16 cellular contexts compared by ENCODE assay signal in the genomic region with DNA sequence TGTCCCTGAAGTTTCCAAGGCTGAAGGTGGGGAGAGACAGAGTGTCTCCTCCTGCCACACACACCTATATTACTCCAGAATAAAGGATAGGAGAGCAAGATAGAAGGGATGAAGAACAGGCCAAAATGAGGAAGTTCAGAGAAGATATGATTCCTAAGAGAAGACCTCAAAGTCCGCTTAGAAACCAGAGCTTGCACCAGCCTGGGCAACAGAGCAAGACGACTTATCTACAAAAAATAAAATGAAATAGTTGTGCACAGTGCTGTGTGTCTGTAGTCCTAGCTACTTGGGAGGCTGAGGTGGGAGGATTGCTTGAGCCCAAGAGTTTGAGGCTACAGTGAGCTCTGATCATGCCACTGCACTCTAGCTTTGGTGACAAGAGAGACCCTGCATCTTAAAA.
DNase-seq lines count a peak whose midpoint lies in the region; ATAC-seq and TF ChIP-seq lines count a peak whose summit lies in the region.
"Had no signal": no experiment of that assay in that cellular context is flagged by ENCODE, and none has a peak within 500 bp of the region (broad histone marks: within the 10 kb centered on the region; RNA-seq: fewer than 3 reads in every experiment).

No MANE protein-coding gene starts in this region.

- peak overlapping the region; percentile 91 for H3K27ac Mint-ChIP-seq in activated T-cell treated with anti-CD3 and anti-CD28 coated beads, Interleukin-2, amount 50 U/mL, for 24 hours
- H3K27ac Mint-ChIP-seq in activated CD4-positive, alpha-beta memory T cell treated with anti-CD3 and anti-CD28 coated beads for 36 hours: peak overlapping the region; percentile 90

- H3K4me3 ChIP-seq in spleen (peak overlapping the region in 2 of 8 donors; percentile 8 to 64), thyroid gland (replicated peaks in 1 of 3) (no peak overlapping the region)
- H3K4me3 ChIP-seq: GM12878, ovary had no signal

- POLR2A ChIA-PET in activated CD4-positive, alpha-beta memory T cell treated with anti-CD3 and anti-CD28 coated beads for 36 hours (lab: Charles Lee): interaction anchor here (0.6 to 1.6 kb wide), 3 partner anchors 128 to 550 kb away, joined by 3 to 4 read pairs (median 4); a partner anchor contains a TSS

- 50 to 66% (median 54%) methylated on average over 2 of the region's 2 CpGs for WGBS in spleen, 5 donors
- 82 to 92% methylated on average over 2 of the region's 2 CpGs for WGBS in thyroid gland, 2 donors

- H3K9me3 ChIP-seq in spleen: no peaks in the 10 kb centered on the region
- no peaks in the 10 kb centered on the region for H3K9me3 ChIP-seq in thyroid gland
- H3K9me3 ChIP-seq: ovary had no signal

- TF ChIP-seq CTCF in spleen (IDR thresholded peaks at IDR 0.05 in 8 of 11, conservative IDR thresholded peaks at IDR 0.05 in 3 of 11) (no peak), thyroid gland (IDR thresholded peaks at IDR 0.05) (no peak)

- CTCF ChIA-PET in activated CD4-positive, alpha-beta memory T cell treated with anti-CD3 and anti-CD28 coated beads for 36 hours (lab: Charles Lee): interaction anchor here (0.6 to 2.8 kb wide), 4 partner anchors 9 to 321 kb away, joined by 3 to 8 read pairs (median 3); a partner anchor contains a TSS

- no peak for TF ChIP-seq POLR2A in spleen (IDR thresholded peaks at IDR 0.05)
- TF ChIP-seq POLR2A in thyroid gland (IDR thresholded peaks at IDR 0.05): no peak

- H3K27me3 ChIP-seq in spleen (replicated peaks in 1 of 7): no peaks in the 10 kb centered on the region
- H3K27me3 ChIP-seq in thyroid gland: no peaks in the 10 kb centered on the region
- H3K27me3 ChIP-seq: ovary had no signal

- H3K36me3 Mint-ChIP-seq in activated T-cell treated with anti-CD3 and anti-CD28 coated beads, Interleukin-2, amount 50 U/mL, for 24 hours (ENCODE audit: low read depth): no peaks in the 10 kb centered on the region
- no peaks in the 10 kb centered on the region for H3K36me3 Mint-ChIP-seq in activated CD4-positive, alpha-beta memory T cell treated with anti-CD3 and anti-CD28 coated beads for 36 hours

- no peaks in the 10 kb centered on the region for H3K9me3 Mint-ChIP-seq in activated T-cell treated with anti-CD3 and anti-CD28 coated beads, Interleukin-2, amount 50 U/mL, for 24 hours
- H3K9me3 Mint-ChIP-seq in activated CD4-positive, alpha-beta memory T cell treated with anti-CD3 and anti-CD28 coated beads for 36 hours: no peaks in the 10 kb centered on the region

- no peak for DNase-seq in activated T-cell treated with anti-CD3 and anti-CD28 coated beads, Interleukin-2, amount 50 U/mL, for 24 hours
- no peak for DNase-seq in activated T-cell treated with anti-CD3 and anti-CD28 coated beads for 4 hours
- no peak for DNase-seq in activated CD4-positive, alpha-beta memory T cell treated with anti-CD3 and anti-CD28 coated beads for 36 hours
- no peak for DNase-seq in spleen
- no peak for DNase-seq in thyroid gland
- DNase-seq in cardiac septum (ENCODE audit: low spot score): no peak
- no peak for DNase-seq in kidney glomerular epithelial cell (lab: John Stamatoyannopoulos, UW)
- DNase-seq: cortex of kidney, mesenchymal stem cell, NCI-H2107, ovary had no signal

- intact Hi-C loops in activated CD4-positive, alpha-beta memory T cell treated with anti-CD3 and anti-CD28 coated beads for 36 hours (cut with micrococcal nuclease): loop anchor here (2.0 to 10.0 kb wide), 5 partner anchors 32 to 314 kb away; a partner anchor contains a TSS
- intact Hi-C loops in spleen (cut with DNase I; ENCODE audit: low total_unique reads): no loop called here
- intact Hi-C loops in thyroid gland (cut with DNase I): no loop called here
- intact Hi-C loops in cardiac septum (cut with DNase I): no loop called here

- H3K27ac ChIP-seq in spleen: peak overlapping the region; percentile 27 to 89 (median 74)
- H3K27ac ChIP-seq in thyroid gland: no peak overlapping the region
- H3K27ac ChIP-seq: KMS-11, ovary had no signal

- peak overlapping the region; percentile 70 for H3K4me3 Mint-ChIP-seq in activated T-cell treated with anti-CD3 and anti-CD28 coated beads, Interleukin-2, amount 50 U/mL, for 24 hours
- H3K4me3 Mint-ChIP-seq in activated CD4-positive, alpha-beta memory T cell treated with anti-CD3 and anti-CD28 coated beads for 36 hours: peak overlapping the region; percentile 67

- no peaks in the 10 kb centered on the region for H3K36me3 ChIP-seq in spleen
- H3K36me3 ChIP-seq in thyroid gland: no peaks in the 10 kb centered on the region
- H3K36me3 ChIP-seq: ovary had no signal

- H3K4me1 Mint-ChIP-seq in activated T-cell treated with anti-CD3 and anti-CD28 coated beads, Interleukin-2, amount 50 U/mL, for 24 hours (ENCODE audit: low read depth): peaks cover 54% of the 10 kb centered on the region
- H3K4me1 Mint-ChIP-seq in activated CD4-positive, alpha-beta memory T cell treated with anti-CD3 and anti-CD28 coated beads for 36 hours (ENCODE audit: low read depth): peaks cover 50% of the 10 kb centered on the region

- no peaks in the 10 kb centered on the region for H3K27me3 Mint-ChIP-seq in activated T-cell treated with anti-CD3 and anti-CD28 coated beads, Interleukin-2, amount 50 U/mL, for 24 hours
- H3K27me3 Mint-ChIP-seq in activated CD4-positive, alpha-beta memory T cell treated with anti-CD3 and anti-CD28 coated beads for 36 hours: no peaks in the 10 kb centered on the region

- peak; percentile 23 for ATAC-seq in HG03442 (IDR thresholded peaks at IDR 0.05; ENCODE audit: unreplicated experiment)
- ATAC-seq: GM12878, HCT116, SK-N-SH treated with all-trans-retinoic acid at 6 μM for 48 hours had no signal

- H3K4me1 ChIP-seq in spleen (peaks cover 0 to 46% (median 27%) of the 10 kb centered on the region in 6 donors), thyroid gland (no peaks in the 10 kb centered on the region)

Comparison
In these comparisons a context has a peak if more than half of its experiments do, and no peak if none do; other contexts are left out.
1. H3K27ac ChIP-seq: peak in spleen (8 of 8); none in thyroid gland (0 of 3).